21 cellular contexts compared by ENCODE assay signal in genomic region chr2:104444392-104444791, GRCh38.
DNase-seq lines count a peak whose midpoint lies in the region; TF ChIP-seq lines count a peak whose summit lies in the region.
"Had no signal": no experiment of that assay in that cellular context is flagged by ENCODE, and none has a peak within 500 bp of the region (broad histone marks: within the 10 kb centered on the region; RNA-seq: fewer than 3 reads in every experiment).

No MANE protein-coding gene starts in this region.

- in situ Hi-C loops in astrocyte of the spinal cord (cut with HindIII; ENCODE audit: low sequenced_read_pairs) (no loop called here), brain microvascular endothelial cell (cut with HindIII; ENCODE audit: low pct_ligation_motif_present, low sequenced_read_pairs) (no loop called here)

- H3K4me3 Mint-ChIP-seq in activated CD4-positive, alpha-beta memory T cell treated with anti-CD3 and anti-CD28 coated beads, Interleukin-2, amount 10 ng/mL, durations not matched to agents 7 days and 5 days, result no peak overlapping the region
- H3K4me3 Mint-ChIP-seq: activated naive CD8-positive, alpha-beta T cell; CD14-positive monocyte; effector memory CD8-positive, alpha-beta T cell; naive thymus-derived CD4-positive, alpha-beta T cell had no signal

- H3K14ac ChIP-seq in neuronal stem cell (ENCODE audit: low read length), result no peak overlapping the region

- no peak overlapping the region for H3K4me3 ChIP-seq in astrocyte of the spinal cord (ENCODE audit: low read depth, low read length)
- H3K4me3 ChIP-seq in neuronal stem cell (ENCODE audit: low read length in 2 of 2), result no peak overlapping the region
- no peak overlapping the region for H3K4me3 ChIP-seq in brain microvascular endothelial cell (ENCODE audit: low read depth, low read length)
- H3K4me3 ChIP-seq: ovary, SJSA1, stomach had no signal

- H3K27me3 Mint-ChIP-seq in activated CD4-positive, alpha-beta memory T cell treated with anti-CD3 and anti-CD28 coated beads, Interleukin-2, amount 10 ng/mL, durations not matched to agents 7 days and 5 days, result no peaks in the 10 kb centered on the region
- H3K27me3 Mint-ChIP-seq: activated naive CD8-positive, alpha-beta T cell; effector memory CD8-positive, alpha-beta T cell; naive thymus-derived CD4-positive, alpha-beta T cell had no signal

- H3K27me3 ChIP-seq in neuronal stem cell (ENCODE audit: control insufficient read depth in 3 of 3, insufficient read depth in 3 of 3, low read depth in 1 of 3, low read length in 3 of 3), result no peaks in the 10 kb centered on the region
- no peaks in the 10 kb centered on the region for H3K27me3 ChIP-seq in brain microvascular endothelial cell (replicated peaks)
- H3K27me3 ChIP-seq: ovary, SJSA1, stomach had no signal

- CTCF ChIA-PET in activated CD4-positive, alpha-beta memory T cell treated with anti-CD3 and anti-CD28 coated beads, Interleukin-2, amount 10 ng/mL, durations not matched to agents 7 days and 5 days (lab: Charles Lee), result no interaction called here

- POLR2A ChIA-PET in activated CD4-positive, alpha-beta memory T cell treated with anti-CD3 and anti-CD28 coated beads, Interleukin-2, amount 10 ng/mL, durations not matched to agents 7 days and 5 days (lab: Charles Lee), result no interaction called here

- H3K4ac ChIP-seq in neuronal stem cell (ENCODE audit: low read length), result no peak overlapping the region

- H4K8ac ChIP-seq in neuronal stem cell (ENCODE audit: low read depth, low read length), result no peak overlapping the region

- peak overlapping the region; percentile 26 for H2AFZ ChIP-seq in neuronal stem cell (ENCODE audit: low read length)

- no peaks in the 10 kb centered on the region for H3K4me1 ChIP-seq in neuronal stem cell (ENCODE audit: control insufficient read depth in 2 of 2, insufficient read depth in 1 of 2, low read depth in 1 of 2, low read length in 2 of 2)
- H3K4me1 ChIP-seq: SJSA1, stomach had no signal

- WGBS in neuronal stem cell (ENCODE audit: extremely low coverage in 2 of 2, insufficient read length in 2 of 2, insufficient replicate concordance in 1 of 2), 2 donors, result no CpG with 5 or more reads among the region's 4 CpGs

- no peak overlapping the region for H3K18ac ChIP-seq in neuronal stem cell (ENCODE audit: low read length)

- peak; percentile 3 for DNase-seq in AG09319 (ENCODE audit: extremely low read depth, low read depth)
- peak; percentile 0 for DNase-seq in LHCN-M2 (ENCODE audit: low read depth)
- DNase-seq in astrocyte of the spinal cord (ENCODE audit: low read depth, low spot score), result peak; percentile 64
- DNase-seq in neuronal stem cell (ENCODE audit: low spot score), result no peak
- DNase-seq in brain microvascular endothelial cell, result no peak
- no peak for DNase-seq in NCI-H187 treated with DMSO at 0.1 percent for 48 hours (lab: John Stamatoyannopoulos, UW)
- no peak for DNase-seq in activated CD4-positive, alpha-beta memory T cell treated with anti-CD3 and anti-CD28 coated beads, Interleukin-2, amount 10 ng/mL, durations not matched to agents 7 days and 5 days
- no peak for DNase-seq in CD1c-positive myeloid dendritic cell (ENCODE audit: extremely low spot score)
- DNase-seq: activated CD4-positive, alpha-beta T cell treated with anti-CD3 and anti-CD28 coated beads, Interleukin-2, amount 50 U/mL, for 1 hour; effector memory CD8-positive, alpha-beta T cell; HCEC 1CT; naive thymus-derived CD4-positive, alpha-beta T cell; NCI-H1694; NCI-H345; ovary; right cardiac atrium; stomach had no signal

- H3K36me3 Mint-ChIP-seq in activated CD4-positive, alpha-beta memory T cell treated with anti-CD3 and anti-CD28 coated beads, Interleukin-2, amount 10 ng/mL, durations not matched to agents 7 days and 5 days (ENCODE audit: low read depth), result no peaks in the 10 kb centered on the region
- H3K36me3 Mint-ChIP-seq: activated naive CD8-positive, alpha-beta T cell; CD14-positive monocyte; naive thymus-derived CD4-positive, alpha-beta T cell had no signal

- H3K27ac ChIP-seq in neuronal stem cell (replicated peaks; ENCODE audit: low read length) (no peak overlapping the region), brain microvascular endothelial cell (no peak overlapping the region)
- H3K27ac ChIP-seq: ovary, SJSA1, stomach, VCaP had no signal

- no peaks in the 10 kb centered on the region for H3K36me3 ChIP-seq in neuronal stem cell (replicated peaks in 1 of 2; ENCODE audit: control insufficient read depth in 2 of 2, insufficient read depth in 2 of 2, low read length in 2 of 2)
- no peaks in the 10 kb centered on the region for H3K36me3 ChIP-seq in brain microvascular endothelial cell (replicated peaks)
- H3K36me3 ChIP-seq: ovary, SJSA1, stomach had no signal

- H3K9ac ChIP-seq in neuronal stem cell (ENCODE audit: low read depth, low read length, poor library complexity), result no peak overlapping the region

- H3K9me3 Mint-ChIP-seq in activated CD4-positive, alpha-beta memory T cell treated with anti-CD3 and anti-CD28 coated beads, Interleukin-2, amount 10 ng/mL, durations not matched to agents 7 days and 5 days, result no peaks in the 10 kb centered on the region
- H3K9me3 Mint-ChIP-seq: CD14-positive monocyte; naive thymus-derived CD4-positive, alpha-beta T cell had no signal

- no peak overlapping the region for H4K91ac ChIP-seq in neuronal stem cell (ENCODE audit: low read depth, low read length, poor library complexity)

- no peak overlapping the region for H3K27ac Mint-ChIP-seq in activated CD4-positive, alpha-beta memory T cell treated with anti-CD3 and anti-CD28 coated beads, Interleukin-2, amount 10 ng/mL, durations not matched to agents 7 days and 5 days
- H3K27ac Mint-ChIP-seq: activated naive CD8-positive, alpha-beta T cell; effector memory CD8-positive, alpha-beta T cell; naive thymus-derived CD4-positive, alpha-beta T cell had no signal

- peaks cover 1 to 14% of the 10 kb centered on the region in 2 donors for H3K9me3 ChIP-seq in neuronal stem cell (replicated peaks in 1 of 2; ENCODE audit: control insufficient read depth in 2 of 2, insufficient read depth in 1 of 2, low read depth in 1 of 2, low read length in 2 of 2)
- H3K9me3 ChIP-seq: ovary, SJSA1, stomach had no signal

- no peak overlapping the region for H2AK5ac ChIP-seq in neuronal stem cell (ENCODE audit: low read depth, low read length)

- H3K4me2 ChIP-seq in neuronal stem cell (ENCODE audit: insufficient read depth, low read length, poor library complexity, severe bottlenecking), result no peak overlapping the region

- H3K4me1 Mint-ChIP-seq in activated CD4-positive, alpha-beta memory T cell treated with anti-CD3 and anti-CD28 coated beads, Interleukin-2, amount 10 ng/mL, durations not matched to agents 7 days and 5 days, result peaks cover 2% of the 10 kb centered on the region

- H2BK15ac ChIP-seq in neuronal stem cell (ENCODE audit: low read length), result no peak overlapping the region

- H2BK12ac ChIP-seq in neuronal stem cell (ENCODE audit: low read length), result no peak overlapping the region

- no peak for TF ChIP-seq CTCF in AG09319 (IDR thresholded peaks at IDR 0.05; ENCODE audit: low read depth, low read length)
- TF ChIP-seq CTCF in astrocyte of the spinal cord (IDR thresholded peaks at IDR 0.05; ENCODE audit: low read depth, low read length), result no peak
- TF ChIP-seq CTCF in brain microvascular endothelial cell (IDR thresholded peaks at IDR 0.05; ENCODE audit: low read depth, low read length, missing control alignments), result no peak

- H2BK5ac ChIP-seq in neuronal stem cell (ENCODE audit: low read length), result no peak overlapping the region

- no peak overlapping the region for H3K23ac ChIP-seq in neuronal stem cell (ENCODE audit: low read depth, low read length, poor library complexity)

- H2BK120ac ChIP-seq in neuronal stem cell (ENCODE audit: low read depth, low read length), result no peak overlapping the region

- no peaks in the 10 kb centered on the region for H3K79me1 ChIP-seq in neuronal stem cell (ENCODE audit: low read depth, low read length)

Comparison
In these comparisons a context has a peak if more than half of its experiments do, and no peak if none do; other contexts are left out.
1. DNase-seq: peak in AG09319 (single experiment), LHCN-M2 (single experiment) and astrocyte of the spinal cord (single experiment); none in neuronal stem cell (single experiment), brain microvascular endothelial cell (single experiment), NCI-H187 treated with DMSO at 0.1 percent for 48 hours (single experiment), activated CD4-positive, alpha-beta memory T cell treated with anti-CD3 and anti-CD28 coated beads, Interleukin-2, amount 10 ng/mL, durations not matched to agents 7 days and 5 days (single experiment) and CD1c-positive myeloid dendritic cell (single experiment).